8 cellular contexts compared by ENCODE assay signal in the genomic region with DNA sequence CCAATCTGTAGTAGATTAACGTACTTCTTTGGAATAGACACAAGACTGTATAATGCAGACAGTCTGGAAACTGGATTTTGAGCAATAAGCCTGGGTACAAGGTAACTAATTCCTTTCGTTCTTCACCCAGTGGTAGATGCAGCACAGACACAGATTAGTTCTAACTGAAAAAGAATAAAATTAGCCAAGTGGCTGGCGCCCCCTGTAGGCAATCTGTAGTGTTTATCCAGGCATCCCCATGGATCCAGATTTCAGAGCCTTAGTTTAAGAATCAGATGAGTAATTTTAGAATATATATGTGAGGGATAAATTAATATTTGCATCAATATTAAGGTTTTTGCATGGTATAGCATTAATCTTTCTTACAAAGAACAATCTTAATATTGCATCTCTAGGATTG.
DNase-seq lines count a peak whose midpoint lies in the region; ATAC-seq and TF ChIP-seq lines count a peak whose summit lies in the region.

No MANE protein-coding gene starts in this region.

- POLR2A ChIA-PET in RWPE1 (lab: Yijun Ruan, JAX; ENCODE audit: low non-redundant PET), result no interaction called here

- DNase-seq in G401 (ENCODE audit: low spot score), result peak; percentile 60
- peak; percentile 0 for DNase-seq in RWPE1 (ENCODE audit: low spot score)
- peak in 30 of 51 donors; percentile 2 to 73 (median 14) for DNase-seq in hypothalamus (lab: John Stamatoyannopoulos, UW)
- DNase-seq in activated gamma-delta T cell (lab: John Stamatoyannopoulos, UW), result no peak
- DNase-seq in activated CD4-positive, alpha-beta T cell treated with anti-CD3 and anti-CD28 coated beads for 4 hours, result no peak

- CTCF ChIA-PET in RWPE1 (lab: Yijun Ruan, JAX), result no interaction called here

- ATAC-seq in HG03432 (IDR thresholded peaks at IDR 0.05; ENCODE audit: unreplicated experiment), result peak; percentile 72
- no peak for ATAC-seq in GM18517 (IDR thresholded peaks at IDR 0.05; ENCODE audit: unreplicated experiment)
- ATAC-seq in GM21447 (IDR thresholded peaks at IDR 0.05; ENCODE audit: unreplicated experiment), result no peak

- no peak overlapping the region for H3K27ac ChIP-seq in RWPE1

- in situ Hi-C loops in G401 (cut with HindIII; ENCODE audit: low sequenced_read_pairs), result no loop called here

- TF ChIP-seq CTCF in RWPE1 (conservative IDR thresholded peaks at IDR 0.05; ENCODE audit: low read depth), result peak; percentile 32

Comparison
In these comparisons a context has a peak if more than half of its experiments do, and no peak if none do; other contexts are left out.
1. DNase-seq: peak in G401 (single experiment), RWPE1 (single experiment) and hypothalamus (30 of 51); none in activated gamma-delta T cell (single experiment) and activated CD4-positive, alpha-beta T cell treated with anti-CD3 and anti-CD28 coated beads for 4 hours (0 of 2).